Comparison of ENCODE assay signal across 16 cellular contexts in genomic region chr2:236527198-236527640, GRCh38. TPM values are rescaled to one million over a fixed set of nuclear protein-coding genes. Genes with fewer than 3 reads are reported as not detected.
DNase-seq lines count a peak whose midpoint lies in the region; TF ChIP-seq lines count a peak whose summit lies in the region.
"Had no signal": no experiment of that assay in that cellular context is flagged by ENCODE, and none has a peak within 500 bp of the region (broad histone marks: within the 10 kb centered on the region; RNA-seq: fewer than 3 reads in every experiment).

No MANE protein-coding gene starts in this region.

- in situ Hi-C loops in GM23248 (cut with MboI), result no loop called here

- H3K27ac ChIP-seq in SK-N-SH (ENCODE audit: low read depth in 2 of 2, low read length in 1 of 2), result no peak overlapping the region
- no peak overlapping the region for H3K27ac ChIP-seq in GM23248
- H3K27ac ChIP-seq: KMS-11 had no signal

- H4K20me1 ChIP-seq in SK-N-SH (ENCODE audit: insufficient read depth) (no peaks in the 10 kb centered on the region), GM23248 (ENCODE audit: insufficient read depth) (no peaks in the 10 kb centered on the region)

- H3K9me2 ChIP-seq in SK-N-SH (no peaks in the 10 kb centered on the region), GM23248 (ENCODE audit: insufficient read depth) (no peaks in the 10 kb centered on the region)

- H3K9ac ChIP-seq in SK-N-SH (no peak overlapping the region), GM23248 (no peak overlapping the region)
- H3K9ac ChIP-seq: KMS-11 had no signal

- DNase-seq in amniotic epithelial cell (ENCODE audit: low read depth) (peak; percentile 77), fibroblast of villous mesenchyme (ENCODE audit: low read depth) (peak; percentile 31), nephron progenitor cell (no peak), GM19240 (ENCODE audit: insufficient read length, low spot score) (no peak), SK-N-SH (no peak), GM23248 (no peak), GM19238 (ENCODE audit: insufficient read length, low spot score) (no peak)
- DNase-seq: CD4-positive, CD25-positive, alpha-beta regulatory T cell; DMS79; IMR-90; NCI-H1105; NCI-H146; NCI-H2029; NCI-H2227 treated with DMSO at 0.1 percent for 48 hours; SIG-M5 had no signal

- H3K4me1 Mint-ChIP-seq in nephron progenitor cell, result peaks cover 40% of the 10 kb centered on the region

- H3K27ac Mint-ChIP-seq in nephron progenitor cell, result peak overlapping the region; percentile 56

- WGBS in SK-N-SH (ENCODE audit: low lambda C conversion rate), result 51% methylated on average over 9 of the region's 9 CpGs
- 89 to 90% methylated on average over 9 of the region's 9 CpGs for WGBS in GM23248 (ENCODE audit: low coverage in 1 of 2, low lambda C conversion rate in 2 of 2, missing lambda C conversion rate in 2 of 2), 2 experiments

- H3K27me3 ChIP-seq in SK-N-SH (ENCODE audit: insufficient read depth), result peaks cover 5% of the 10 kb centered on the region; the same call in 1 of the 2 replicates
- peaks cover 5% of the 10 kb centered on the region; the same call in 1 of the 2 replicates for H3K27me3 ChIP-seq in GM23248 (replicated peaks; ENCODE audit: insufficient read depth)

- H3K36me3 ChIP-seq in SK-N-SH (replicated peaks in 1 of 2; ENCODE audit: control insufficient read depth in 1 of 2, insufficient read depth in 2 of 2, low read length in 1 of 2), result no peaks in the 10 kb centered on the region
- no peaks in the 10 kb centered on the region for H3K36me3 ChIP-seq in GM23248 (ENCODE audit: low read depth)

- peaks cover 29% of the 10 kb centered on the region for H3K9me3 Mint-ChIP-seq in nephron progenitor cell
- H3K9me3 Mint-ChIP-seq: CD4-positive, CD25-positive, alpha-beta regulatory T cell had no signal

- H3K9me3 ChIP-seq in SK-N-SH (no peaks in the 10 kb centered on the region), GM23248 (ENCODE audit: low read depth) (no peaks in the 10 kb centered on the region)

- H2AFZ ChIP-seq in SK-N-SH (ENCODE audit: low read depth), result no peak overlapping the region
- no peak overlapping the region for H2AFZ ChIP-seq in GM23248

- H3K4me3 ChIP-seq in fibroblast of villous mesenchyme (ENCODE audit: low read depth, low read length) (no peak overlapping the region), SK-N-SH (ENCODE audit: low read depth in 2 of 2, low read length in 1 of 2) (no peak overlapping the region), GM23248 (no peak overlapping the region)

- no peak for TF ChIP-seq CTCF in fibroblast of villous mesenchyme (IDR thresholded peaks at IDR 0.05; ENCODE audit: insufficient read depth, low read depth, low read length)
- TF ChIP-seq CTCF in nephron progenitor cell (IDR thresholded peaks at IDR 0.05), result no peak
- TF ChIP-seq CTCF in SK-N-SH (IDR thresholded peaks at IDR 0.05), result no peak

- POLR2A ChIA-PET in SK-N-SH (lab: Yijun Ruan, JAX), result no interaction called here

- no peak for TF ChIP-seq RAD21 in SK-N-SH (IDR thresholded peaks at IDR 0.05; ENCODE audit: low read length)

- H3K4me3 Mint-ChIP-seq in nephron progenitor cell, result no peak overlapping the region
- H3K4me3 Mint-ChIP-seq: CD4-positive, CD25-positive, alpha-beta regulatory T cell had no signal

- no peaks in the 10 kb centered on the region for H3F3A ChIP-seq in SK-N-SH (replicated peaks; ENCODE audit: insufficient read depth)
- H3F3A ChIP-seq in GM23248 (ENCODE audit: insufficient read depth), result no peaks in the 10 kb centered on the region

- H3K79me2 ChIP-seq in SK-N-SH (ENCODE audit: insufficient read depth) (no peaks in the 10 kb centered on the region), GM23248 (ENCODE audit: insufficient read depth) (no peaks in the 10 kb centered on the region)

- no peaks in the 10 kb centered on the region for H3K4me1 ChIP-seq in SK-N-SH (ENCODE audit: control insufficient read depth in 1 of 2, insufficient read depth in 2 of 2, low read depth in 1 of 2, low read length in 1 of 2)
- H3K4me1 ChIP-seq in GM23248 (ENCODE audit: insufficient read depth), result no peaks in the 10 kb centered on the region; the same call in 1 of the 2 replicates

- CTCF ChIA-PET in SK-N-SH (lab: Yijun Ruan, JAX), result interaction anchor here (1.3 to 1.8 kb wide), 2 partner anchors 15 to 35 kb away, joined by 3 to 9 read pairs; no protein-coding TSS in a partner anchor

- TF ChIP-seq EP300 in SK-N-SH (IDR thresholded peaks at IDR 0.05; ENCODE audit: borderline replicate concordance in 1 of 2, low read depth in 1 of 2, low read length in 1 of 2), result no peak

- peaks cover 45% of the 10 kb centered on the region for H3K27me3 Mint-ChIP-seq in nephron progenitor cell (ENCODE audit: low read depth, poor library complexity)

- H3K4me2 ChIP-seq in SK-N-SH (no peak overlapping the region), GM23248 (ENCODE audit: unreplicated experiment) (no peak overlapping the region)
- H3K4me2 ChIP-seq: KMS-11 had no signal

- peaks cover 4% of the 10 kb centered on the region for H3K36me3 Mint-ChIP-seq in nephron progenitor cell (ENCODE audit: low read depth)
- H3K36me3 Mint-ChIP-seq: CD4-positive, CD25-positive, alpha-beta regulatory T cell had no signal

TF ChIP-seq in SK-N-SH, 30 proteins besides CTCF, POLR2A, EP300 and RAD21:
- TF ChIP-seq FOXJ3 (CRISPR knock-in tag; IDR thresholded peaks at IDR 0.05) (no peak), NFIC (IDR thresholded peaks at IDR 0.05; ENCODE audit: borderline replicate concordance) (no peak), REST (IDR thresholded peaks at IDR 0.05; ENCODE audit: low read depth, low read length) (no peak), ELF1 (IDR thresholded peaks at IDR 0.05) (no peak), USF2 (IDR thresholded peaks at IDR 0.05; ENCODE audit: borderline replicate concordance, low read depth, low read length) (no peak), MAX (IDR thresholded peaks at IDR 0.05; ENCODE audit: low read depth) (no peak)

RNA-seq across cellular contexts. Expression of gene ACKR3, which starts 42.4 kb away (rescaled TPM):
- 0.64 TPM in 1 of 2 replicates, not detected in the other for total RNA-seq in fibroblast of villous mesenchyme
- not detected in 2 replicates for polyA plus RNA-seq in SK-N-SH (2012; rRNA removed)
- 0.05 and 0.08 TPM in 2 replicates for polyA plus RNA-seq in SK-N-SH (2012; cell fraction: cytosol; rRNA removed)
- polyA plus RNA-seq in SK-N-SH (2012; cell fraction: nucleus; rRNA removed), result 0.08 and 0.23 TPM in 2 replicates
- total RNA-seq in GM23248 (2014; rRNA removed; shearing (Covaris generic)), result 6.1 and 10.1 TPM in 2 replicates
- 8.5 and 10.4 TPM in 2 replicates for polyA plus RNA-seq in GM23248 (2016; fragmentation: Nextera tagmentation; extraction: Ambion mirVana)
- total RNA-seq: IMR-90 had no signal
- polyA plus RNA-seq: IMR-90 had no signal

Comparison
In these comparisons a context has a peak if more than half of its experiments do, and no peak if none do; other contexts are left out.
1. DNase-seq: peak in amniotic epithelial cell (single experiment) and fibroblast of villous mesenchyme (single experiment); none in nephron progenitor cell (single experiment), GM19240 (single experiment), SK-N-SH (single experiment), GM23248 (single experiment) and GM19238 (single experiment).